ENCODE assay signal across 1 cellular context in the genomic region with DNA sequence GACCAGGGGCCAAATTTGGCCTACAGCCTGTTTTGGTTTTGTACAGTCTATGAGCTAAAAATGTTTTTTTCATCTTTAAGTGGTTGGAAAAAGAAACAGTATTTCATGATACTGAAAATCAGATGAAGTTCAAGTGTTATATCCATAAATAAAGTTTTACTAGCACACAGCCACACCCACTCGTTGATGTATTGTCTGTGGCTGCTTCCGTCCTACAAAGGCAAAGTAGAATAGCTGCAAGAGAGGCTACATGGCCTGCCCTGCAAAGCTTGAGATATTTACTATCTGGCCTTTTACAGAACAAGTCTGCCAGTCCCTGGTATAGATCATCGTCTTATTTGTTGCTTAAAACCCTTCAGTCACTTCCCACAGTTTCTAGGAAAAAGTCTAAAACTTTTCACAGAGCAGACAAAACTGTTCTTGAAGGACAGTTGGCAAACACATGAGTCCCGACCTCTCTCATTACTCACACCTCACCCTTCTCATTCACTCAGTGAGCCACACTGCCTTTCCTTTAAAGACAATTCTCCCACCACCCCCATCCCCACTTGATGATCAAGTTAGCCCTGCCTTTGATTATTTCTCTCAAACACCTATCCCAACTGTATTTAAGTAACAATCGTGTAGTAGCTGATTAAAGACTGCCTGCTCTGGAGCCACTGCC.
TF ChIP-seq lines count a peak whose summit lies in the region.

No MANE protein-coding gene starts in this region.

TF ChIP-seq in K562, 482 proteins besides CTCF, POLR2A, EP300 and RAD21:
- TF ChIP-seq, protein P1, sequence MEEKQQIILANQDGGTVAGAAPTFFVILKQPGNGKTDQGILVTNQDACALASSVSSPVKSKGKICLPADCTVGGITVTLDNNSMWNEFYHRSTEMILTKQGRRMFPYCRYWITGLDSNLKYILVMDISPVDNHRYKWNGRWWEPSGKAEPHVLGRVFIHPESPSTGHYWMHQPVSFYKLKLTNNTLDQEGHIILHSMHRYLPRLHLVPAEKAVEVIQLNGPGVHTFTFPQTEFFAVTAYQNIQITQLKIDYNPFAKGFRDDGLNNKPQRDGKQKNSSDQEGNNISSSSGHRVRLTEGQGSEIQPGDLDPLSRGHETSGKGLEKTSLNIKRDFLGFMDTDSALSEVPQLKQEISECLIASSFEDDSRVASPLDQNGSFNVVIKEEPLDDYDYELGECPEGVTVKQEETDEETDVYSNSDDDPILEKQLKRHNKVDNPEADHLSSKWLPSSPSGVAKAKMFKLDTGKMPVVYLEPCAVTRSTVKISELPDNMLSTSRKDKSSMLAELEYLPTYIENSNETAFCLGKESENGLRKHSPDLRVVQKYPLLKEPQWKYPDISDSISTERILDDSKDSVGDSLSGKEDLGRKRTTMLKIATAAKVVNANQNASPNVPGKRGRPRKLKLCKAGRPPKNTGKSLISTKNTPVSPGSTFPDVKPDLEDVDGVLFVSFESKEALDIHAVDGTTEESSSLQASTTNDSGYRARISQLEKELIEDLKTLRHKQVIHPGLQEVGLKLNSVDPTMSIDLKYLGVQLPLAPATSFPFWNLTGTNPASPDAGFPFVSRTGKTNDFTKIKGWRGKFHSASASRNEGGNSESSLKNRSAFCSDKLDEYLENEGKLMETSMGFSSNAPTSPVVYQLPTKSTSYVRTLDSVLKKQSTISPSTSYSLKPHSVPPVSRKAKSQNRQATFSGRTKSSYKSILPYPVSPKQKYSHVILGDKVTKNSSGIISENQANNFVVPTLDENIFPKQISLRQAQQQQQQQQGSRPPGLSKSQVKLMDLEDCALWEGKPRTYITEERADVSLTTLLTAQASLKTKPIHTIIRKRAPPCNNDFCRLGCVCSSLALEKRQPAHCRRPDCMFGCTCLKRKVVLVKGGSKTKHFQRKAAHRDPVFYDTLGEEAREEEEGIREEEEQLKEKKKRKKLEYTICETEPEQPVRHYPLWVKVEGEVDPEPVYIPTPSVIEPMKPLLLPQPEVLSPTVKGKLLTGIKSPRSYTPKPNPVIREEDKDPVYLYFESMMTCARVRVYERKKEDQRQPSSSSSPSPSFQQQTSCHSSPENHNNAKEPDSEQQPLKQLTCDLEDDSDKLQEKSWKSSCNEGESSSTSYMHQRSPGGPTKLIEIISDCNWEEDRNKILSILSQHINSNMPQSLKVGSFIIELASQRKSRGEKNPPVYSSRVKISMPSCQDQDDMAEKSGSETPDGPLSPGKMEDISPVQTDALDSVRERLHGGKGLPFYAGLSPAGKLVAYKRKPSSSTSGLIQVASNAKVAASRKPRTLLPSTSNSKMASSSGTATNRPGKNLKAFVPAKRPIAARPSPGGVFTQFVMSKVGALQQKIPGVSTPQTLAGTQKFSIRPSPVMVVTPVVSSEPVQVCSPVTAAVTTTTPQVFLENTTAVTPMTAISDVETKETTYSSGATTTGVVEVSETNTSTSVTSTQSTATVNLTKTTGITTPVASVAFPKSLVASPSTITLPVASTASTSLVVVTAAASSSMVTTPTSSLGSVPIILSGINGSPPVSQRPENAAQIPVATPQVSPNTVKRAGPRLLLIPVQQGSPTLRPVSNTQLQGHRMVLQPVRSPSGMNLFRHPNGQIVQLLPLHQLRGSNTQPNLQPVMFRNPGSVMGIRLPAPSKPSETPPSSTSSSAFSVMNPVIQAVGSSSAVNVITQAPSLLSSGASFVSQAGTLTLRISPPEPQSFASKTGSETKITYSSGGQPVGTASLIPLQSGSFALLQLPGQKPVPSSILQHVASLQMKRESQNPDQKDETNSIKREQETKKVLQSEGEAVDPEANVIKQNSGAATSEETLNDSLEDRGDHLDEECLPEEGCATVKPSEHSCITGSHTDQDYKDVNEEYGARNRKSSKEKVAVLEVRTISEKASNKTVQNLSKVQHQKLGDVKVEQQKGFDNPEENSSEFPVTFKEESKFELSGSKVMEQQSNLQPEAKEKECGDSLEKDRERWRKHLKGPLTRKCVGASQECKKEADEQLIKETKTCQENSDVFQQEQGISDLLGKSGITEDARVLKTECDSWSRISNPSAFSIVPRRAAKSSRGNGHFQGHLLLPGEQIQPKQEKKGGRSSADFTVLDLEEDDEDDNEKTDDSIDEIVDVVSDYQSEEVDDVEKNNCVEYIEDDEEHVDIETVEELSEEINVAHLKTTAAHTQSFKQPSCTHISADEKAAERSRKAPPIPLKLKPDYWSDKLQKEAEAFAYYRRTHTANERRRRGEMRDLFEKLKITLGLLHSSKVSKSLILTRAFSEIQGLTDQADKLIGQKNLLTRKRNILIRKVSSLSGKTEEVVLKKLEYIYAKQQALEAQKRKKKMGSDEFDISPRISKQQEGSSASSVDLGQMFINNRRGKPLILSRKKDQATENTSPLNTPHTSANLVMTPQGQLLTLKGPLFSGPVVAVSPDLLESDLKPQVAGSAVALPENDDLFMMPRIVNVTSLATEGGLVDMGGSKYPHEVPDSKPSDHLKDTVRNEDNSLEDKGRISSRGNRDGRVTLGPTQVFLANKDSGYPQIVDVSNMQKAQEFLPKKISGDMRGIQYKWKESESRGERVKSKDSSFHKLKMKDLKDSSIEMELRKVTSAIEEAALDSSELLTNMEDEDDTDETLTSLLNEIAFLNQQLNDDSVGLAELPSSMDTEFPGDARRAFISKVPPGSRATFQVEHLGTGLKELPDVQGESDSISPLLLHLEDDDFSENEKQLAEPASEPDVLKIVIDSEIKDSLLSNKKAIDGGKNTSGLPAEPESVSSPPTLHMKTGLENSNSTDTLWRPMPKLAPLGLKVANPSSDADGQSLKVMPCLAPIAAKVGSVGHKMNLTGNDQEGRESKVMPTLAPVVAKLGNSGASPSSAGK (IDR thresholded peaks at IDR 0.05): 0 out of 2 replicates have a peak, but pooled peaks have one; percentile 12
- TF ChIP-seq, protein P2, sequence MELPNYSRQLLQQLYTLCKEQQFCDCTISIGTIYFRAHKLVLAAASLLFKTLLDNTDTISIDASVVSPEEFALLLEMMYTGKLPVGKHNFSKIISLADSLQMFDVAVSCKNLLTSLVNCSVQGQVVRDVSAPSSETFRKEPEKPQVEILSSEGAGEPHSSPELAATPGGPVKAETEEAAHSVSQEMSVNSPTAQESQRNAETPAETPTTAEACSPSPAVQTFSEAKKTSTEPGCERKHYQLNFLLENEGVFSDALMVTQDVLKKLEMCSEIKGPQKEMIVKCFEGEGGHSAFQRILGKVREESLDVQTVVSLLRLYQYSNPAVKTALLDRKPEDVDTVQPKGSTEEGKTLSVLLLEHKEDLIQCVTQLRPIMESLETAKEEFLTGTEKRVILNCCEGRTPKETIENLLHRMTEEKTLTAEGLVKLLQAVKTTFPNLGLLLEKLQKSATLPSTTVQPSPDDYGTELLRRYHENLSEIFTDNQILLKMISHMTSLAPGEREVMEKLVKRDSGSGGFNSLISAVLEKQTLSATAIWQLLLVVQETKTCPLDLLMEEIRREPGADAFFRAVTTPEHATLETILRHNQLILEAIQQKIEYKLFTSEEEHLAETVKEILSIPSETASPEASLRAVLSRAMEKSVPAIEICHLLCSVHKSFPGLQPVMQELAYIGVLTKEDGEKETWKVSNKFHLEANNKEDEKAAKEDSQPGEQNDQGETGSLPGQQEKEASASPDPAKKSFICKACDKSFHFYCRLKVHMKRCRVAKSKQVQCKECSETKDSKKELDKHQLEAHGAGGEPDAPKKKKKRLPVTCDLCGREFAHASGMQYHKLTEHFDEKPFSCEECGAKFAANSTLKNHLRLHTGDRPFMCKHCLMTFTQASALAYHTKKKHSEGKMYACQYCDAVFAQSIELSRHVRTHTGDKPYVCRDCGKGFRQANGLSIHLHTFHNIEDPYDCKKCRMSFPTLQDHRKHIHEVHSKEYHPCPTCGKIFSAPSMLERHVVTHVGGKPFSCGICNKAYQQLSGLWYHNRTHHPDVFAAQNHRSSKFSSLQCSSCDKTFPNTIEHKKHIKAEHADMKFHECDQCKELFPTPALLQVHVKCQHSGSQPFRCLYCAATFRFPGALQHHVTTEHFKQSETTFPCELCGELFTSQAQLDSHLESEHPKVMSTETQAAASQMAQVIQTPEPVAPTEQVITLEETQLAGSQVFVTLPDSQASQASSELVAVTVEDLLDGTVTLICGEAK (IDR thresholded peaks at IDR 0.05): peak; percentile 83
- TF ChIP-seq, protein P2 (CRISPR knock-in tag; IDR thresholded peaks at IDR 0.05): peak; percentile 34; the same call in 1 of the 2 replicates
- TF ChIP-seq HSF4 (CRISPR knock-in tag; IDR thresholded peaks at IDR 0.05; ENCODE audit: borderline replicate concordance) (no peak), ZNF274 (IDR thresholded peaks at IDR 0.05; ENCODE audit: borderline replicate concordance, low read depth, low read length) (no peak)
